In the genomic region with DNA sequence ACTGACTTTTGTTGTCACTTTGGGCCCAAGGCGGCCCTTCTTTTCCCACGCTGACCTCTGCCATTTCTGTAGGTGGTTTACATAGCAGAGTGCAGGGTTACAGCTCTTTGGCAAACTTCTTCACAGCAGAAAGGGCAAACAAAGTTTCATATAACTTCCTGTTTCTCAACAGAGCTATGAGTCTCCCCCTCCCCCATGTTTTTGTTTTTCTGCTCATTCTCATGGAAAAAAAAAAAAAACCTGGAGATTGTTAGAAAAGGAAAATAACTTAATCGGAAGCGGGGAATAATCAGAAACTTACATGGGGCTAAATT, we compare ENCODE assay signal across 1 cellular context.
TF ChIP-seq lines count a peak whose summit lies in the region.

No MANE protein-coding gene starts in this region.

TF ChIP-seq in HepG2, 621 proteins besides CTCF, POLR2A, EP300 and RAD21 (continued from another document and continues in another):
- TF ChIP-seq, protein P1, sequence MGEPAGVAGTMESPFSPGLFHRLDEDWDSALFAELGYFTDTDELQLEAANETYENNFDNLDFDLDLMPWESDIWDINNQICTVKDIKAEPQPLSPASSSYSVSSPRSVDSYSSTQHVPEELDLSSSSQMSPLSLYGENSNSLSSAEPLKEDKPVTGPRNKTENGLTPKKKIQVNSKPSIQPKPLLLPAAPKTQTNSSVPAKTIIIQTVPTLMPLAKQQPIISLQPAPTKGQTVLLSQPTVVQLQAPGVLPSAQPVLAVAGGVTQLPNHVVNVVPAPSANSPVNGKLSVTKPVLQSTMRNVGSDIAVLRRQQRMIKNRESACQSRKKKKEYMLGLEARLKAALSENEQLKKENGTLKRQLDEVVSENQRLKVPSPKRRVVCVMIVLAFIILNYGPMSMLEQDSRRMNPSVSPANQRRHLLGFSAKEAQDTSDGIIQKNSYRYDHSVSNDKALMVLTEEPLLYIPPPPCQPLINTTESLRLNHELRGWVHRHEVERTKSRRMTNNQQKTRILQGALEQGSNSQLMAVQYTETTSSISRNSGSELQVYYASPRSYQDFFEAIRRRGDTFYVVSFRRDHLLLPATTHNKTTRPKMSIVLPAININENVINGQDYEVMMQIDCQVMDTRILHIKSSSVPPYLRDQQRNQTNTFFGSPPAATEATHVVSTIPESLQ (CRISPR knock-in tag; conservative IDR thresholded peaks at IDR 0.05): no peak
- TF ChIP-seq FOXJ3 (CRISPR knock-in tag; IDR thresholded peaks at IDR 0.05; ENCODE audit: borderline replicate concordance): no peak
- TF ChIP-seq, protein P2, sequence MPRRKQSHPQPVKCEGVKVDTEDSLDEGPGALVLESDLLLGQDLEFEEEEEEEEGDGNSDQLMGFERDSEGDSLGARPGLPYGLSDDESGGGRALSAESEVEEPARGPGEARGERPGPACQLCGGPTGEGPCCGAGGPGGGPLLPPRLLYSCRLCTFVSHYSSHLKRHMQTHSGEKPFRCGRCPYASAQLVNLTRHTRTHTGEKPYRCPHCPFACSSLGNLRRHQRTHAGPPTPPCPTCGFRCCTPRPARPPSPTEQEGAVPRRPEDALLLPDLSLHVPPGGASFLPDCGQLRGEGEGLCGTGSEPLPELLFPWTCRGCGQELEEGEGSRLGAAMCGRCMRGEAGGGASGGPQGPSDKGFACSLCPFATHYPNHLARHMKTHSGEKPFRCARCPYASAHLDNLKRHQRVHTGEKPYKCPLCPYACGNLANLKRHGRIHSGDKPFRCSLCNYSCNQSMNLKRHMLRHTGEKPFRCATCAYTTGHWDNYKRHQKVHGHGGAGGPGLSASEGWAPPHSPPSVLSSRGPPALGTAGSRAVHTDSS (CRISPR knock-in tag; conservative IDR thresholded peaks at IDR 0.05): no peak
- no peak for TF ChIP-seq GATA4 (IDR thresholded peaks at IDR 0.05; ENCODE audit: borderline replicate concordance, low read depth)
- TF ChIP-seq, protein P3, sequence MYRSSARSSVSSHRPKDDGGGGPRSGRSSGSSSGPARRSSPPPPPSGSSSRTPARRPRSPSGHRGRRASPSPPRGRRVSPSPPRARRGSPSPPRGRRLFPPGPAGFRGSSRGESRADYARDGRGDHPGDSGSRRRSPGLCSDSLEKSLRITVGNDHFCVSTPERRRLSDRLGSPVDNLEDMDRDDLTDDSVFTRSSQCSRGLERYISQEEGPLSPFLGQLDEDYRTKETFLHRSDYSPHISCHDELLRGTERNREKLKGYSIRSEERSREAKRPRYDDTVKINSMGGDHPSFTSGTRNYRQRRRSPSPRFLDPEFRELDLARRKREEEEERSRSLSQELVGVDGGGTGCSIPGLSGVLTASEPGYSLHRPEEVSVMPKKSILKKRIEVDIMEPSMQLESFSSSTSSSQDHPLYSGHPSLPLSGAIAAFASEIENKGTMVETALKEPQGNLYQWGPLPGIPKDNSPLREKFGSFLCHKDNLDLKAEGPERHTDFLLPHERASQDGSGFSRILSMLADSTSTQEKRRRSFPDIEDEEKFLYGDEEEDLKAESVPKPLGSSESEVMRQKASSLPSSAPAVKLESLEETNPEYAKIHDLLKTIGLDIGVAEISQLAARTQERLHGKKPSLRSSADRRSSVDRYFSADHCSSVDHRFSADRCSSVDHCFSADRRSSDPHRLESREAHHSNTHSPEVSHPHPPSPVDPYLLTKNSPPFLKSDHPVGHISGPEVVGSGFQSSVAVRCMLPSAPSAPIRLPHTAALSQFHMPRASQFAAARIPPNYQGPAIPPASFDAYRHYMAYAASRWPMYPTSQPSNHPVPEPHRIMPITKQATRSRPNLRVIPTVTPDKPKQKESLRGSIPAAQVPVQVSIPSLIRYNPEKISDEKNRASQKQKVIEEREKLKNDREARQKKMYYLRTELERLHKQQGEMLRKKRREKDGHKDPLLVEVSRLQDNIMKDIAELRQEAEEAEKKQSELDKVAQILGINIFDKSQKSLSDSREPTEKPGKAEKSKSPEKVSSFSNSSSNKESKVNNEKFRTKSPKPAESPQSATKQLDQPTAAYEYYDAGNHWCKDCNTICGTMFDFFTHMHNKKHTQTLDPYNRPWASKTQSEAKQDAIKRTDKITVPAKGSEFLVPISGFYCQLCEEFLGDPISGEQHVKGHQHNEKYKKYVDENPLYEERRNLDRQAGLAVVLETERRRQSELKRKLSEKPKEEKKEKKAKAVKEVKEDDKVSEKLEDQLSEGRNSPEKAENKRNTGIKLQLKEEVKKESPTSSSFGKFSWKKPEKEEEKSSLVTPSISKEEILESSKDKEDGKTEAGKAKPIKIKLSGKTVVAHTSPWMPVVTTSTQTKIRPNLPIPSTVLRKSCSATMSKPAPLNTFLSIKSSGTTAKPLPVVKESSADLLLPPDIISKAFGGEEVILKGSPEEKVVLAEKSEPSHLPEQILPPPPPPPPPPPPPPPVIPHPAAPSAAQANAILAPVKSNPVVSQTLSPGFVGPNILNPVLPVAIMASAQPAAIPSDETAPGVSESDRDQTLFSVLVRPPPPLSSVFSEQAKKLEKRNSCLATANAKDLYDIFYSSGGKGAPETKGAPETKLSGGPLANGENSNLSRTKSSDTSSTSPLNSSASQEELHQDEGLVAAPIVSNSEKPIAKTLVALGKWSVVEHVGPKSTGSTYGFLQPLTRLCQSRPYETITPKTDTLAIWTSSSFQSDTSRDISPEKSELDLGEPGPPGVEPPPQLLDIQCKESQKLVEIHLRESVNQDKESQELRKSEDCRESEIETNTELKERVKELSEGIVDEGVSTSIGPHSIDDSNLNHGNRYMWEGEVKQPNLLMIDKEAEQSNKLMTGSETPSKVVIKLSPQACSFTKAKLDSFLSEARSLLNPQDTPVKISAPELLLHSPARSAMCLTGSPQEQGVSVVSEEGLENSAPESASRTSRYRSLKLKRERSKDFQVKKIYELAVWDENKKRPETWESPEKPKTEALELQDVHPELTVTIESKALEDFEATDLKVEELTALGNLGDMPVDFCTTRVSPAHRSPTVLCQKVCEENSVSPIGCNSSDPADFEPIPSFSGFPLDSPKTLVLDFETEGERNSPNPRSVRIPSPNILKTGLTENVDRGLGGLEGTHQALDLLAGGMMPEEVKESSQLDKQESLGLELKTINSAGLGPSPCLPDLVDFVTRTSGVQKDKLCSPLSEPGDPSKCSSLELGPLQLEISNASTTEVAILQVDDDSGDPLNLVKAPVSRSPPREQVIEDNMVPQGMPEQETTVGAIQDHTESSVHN (CRISPR knock-in tag; IDR thresholded peaks at IDR 0.05): no peak
- no peak for TF ChIP-seq ZNF678 (CRISPR knock-in tag; IDR thresholded peaks at IDR 0.05)
- TF ChIP-seq HDAC2 (CRISPR knock-in tag; IDR thresholded peaks at IDR 0.05): no peak
- TF ChIP-seq, protein P4, sequence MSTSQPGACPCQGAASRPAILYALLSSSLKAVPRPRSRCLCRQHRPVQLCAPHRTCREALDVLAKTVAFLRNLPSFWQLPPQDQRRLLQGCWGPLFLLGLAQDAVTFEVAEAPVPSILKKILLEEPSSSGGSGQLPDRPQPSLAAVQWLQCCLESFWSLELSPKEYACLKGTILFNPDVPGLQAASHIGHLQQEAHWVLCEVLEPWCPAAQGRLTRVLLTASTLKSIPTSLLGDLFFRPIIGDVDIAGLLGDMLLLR (CRISPR knock-in tag; IDR thresholded peaks at IDR 0.05): no peak
- TF ChIP-seq ZBTB7B (CRISPR knock-in tag; IDR thresholded peaks at IDR 0.05): no peak
- no peak for TF ChIP-seq ZSCAN20 (CRISPR knock-in tag; IDR thresholded peaks at IDR 0.05; ENCODE audit: borderline replicate concordance)
- 0 out of 4 replicates have a peak, but pooled peaks of 1 of the 2 experiments have one; percentile 18 for TF ChIP-seq NR2F1 (CRISPR knock-in tag; IDR thresholded peaks at IDR 0.05)
- TF ChIP-seq, protein P5, sequence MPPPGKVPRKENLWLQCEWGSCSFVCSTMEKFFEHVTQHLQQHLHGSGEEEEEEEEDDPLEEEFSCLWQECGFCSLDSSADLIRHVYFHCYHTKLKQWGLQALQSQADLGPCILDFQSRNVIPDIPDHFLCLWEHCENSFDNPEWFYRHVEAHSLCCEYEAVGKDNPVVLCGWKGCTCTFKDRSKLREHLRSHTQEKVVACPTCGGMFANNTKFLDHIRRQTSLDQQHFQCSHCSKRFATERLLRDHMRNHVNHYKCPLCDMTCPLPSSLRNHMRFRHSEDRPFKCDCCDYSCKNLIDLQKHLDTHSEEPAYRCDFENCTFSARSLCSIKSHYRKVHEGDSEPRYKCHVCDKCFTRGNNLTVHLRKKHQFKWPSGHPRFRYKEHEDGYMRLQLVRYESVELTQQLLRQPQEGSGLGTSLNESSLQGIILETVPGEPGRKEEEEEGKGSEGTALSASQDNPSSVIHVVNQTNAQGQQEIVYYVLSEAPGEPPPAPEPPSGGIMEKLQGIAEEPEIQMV (CRISPR knock-in tag; IDR thresholded peaks at IDR 0.05; ENCODE audit: low read depth): no peak
- TF ChIP-seq ZNF441 (CRISPR knock-in tag; IDR thresholded peaks at IDR 0.05; ENCODE audit: borderline replicate concordance): no peak
- no peak for TF ChIP-seq HOXA9 (CRISPR knock-in tag; IDR thresholded peaks at IDR 0.05; ENCODE audit: borderline replicate concordance)
- no peak for TF ChIP-seq SRSF4 (IDR thresholded peaks at IDR 0.05; ENCODE audit: low read depth, low read length, poor library complexity, severe bottlenecking)
- no peak for TF ChIP-seq MAZ (IDR thresholded peaks at IDR 0.05; ENCODE audit: borderline replicate concordance, low read depth, low read length)
- no peak for TF ChIP-seq MAZ (CRISPR knock-in tag; IDR thresholded peaks at IDR 0.05; ENCODE audit: low read depth)
- TF ChIP-seq ZNF557 (CRISPR knock-in tag; IDR thresholded peaks at IDR 0.05): no peak
- TF ChIP-seq, protein P6, sequence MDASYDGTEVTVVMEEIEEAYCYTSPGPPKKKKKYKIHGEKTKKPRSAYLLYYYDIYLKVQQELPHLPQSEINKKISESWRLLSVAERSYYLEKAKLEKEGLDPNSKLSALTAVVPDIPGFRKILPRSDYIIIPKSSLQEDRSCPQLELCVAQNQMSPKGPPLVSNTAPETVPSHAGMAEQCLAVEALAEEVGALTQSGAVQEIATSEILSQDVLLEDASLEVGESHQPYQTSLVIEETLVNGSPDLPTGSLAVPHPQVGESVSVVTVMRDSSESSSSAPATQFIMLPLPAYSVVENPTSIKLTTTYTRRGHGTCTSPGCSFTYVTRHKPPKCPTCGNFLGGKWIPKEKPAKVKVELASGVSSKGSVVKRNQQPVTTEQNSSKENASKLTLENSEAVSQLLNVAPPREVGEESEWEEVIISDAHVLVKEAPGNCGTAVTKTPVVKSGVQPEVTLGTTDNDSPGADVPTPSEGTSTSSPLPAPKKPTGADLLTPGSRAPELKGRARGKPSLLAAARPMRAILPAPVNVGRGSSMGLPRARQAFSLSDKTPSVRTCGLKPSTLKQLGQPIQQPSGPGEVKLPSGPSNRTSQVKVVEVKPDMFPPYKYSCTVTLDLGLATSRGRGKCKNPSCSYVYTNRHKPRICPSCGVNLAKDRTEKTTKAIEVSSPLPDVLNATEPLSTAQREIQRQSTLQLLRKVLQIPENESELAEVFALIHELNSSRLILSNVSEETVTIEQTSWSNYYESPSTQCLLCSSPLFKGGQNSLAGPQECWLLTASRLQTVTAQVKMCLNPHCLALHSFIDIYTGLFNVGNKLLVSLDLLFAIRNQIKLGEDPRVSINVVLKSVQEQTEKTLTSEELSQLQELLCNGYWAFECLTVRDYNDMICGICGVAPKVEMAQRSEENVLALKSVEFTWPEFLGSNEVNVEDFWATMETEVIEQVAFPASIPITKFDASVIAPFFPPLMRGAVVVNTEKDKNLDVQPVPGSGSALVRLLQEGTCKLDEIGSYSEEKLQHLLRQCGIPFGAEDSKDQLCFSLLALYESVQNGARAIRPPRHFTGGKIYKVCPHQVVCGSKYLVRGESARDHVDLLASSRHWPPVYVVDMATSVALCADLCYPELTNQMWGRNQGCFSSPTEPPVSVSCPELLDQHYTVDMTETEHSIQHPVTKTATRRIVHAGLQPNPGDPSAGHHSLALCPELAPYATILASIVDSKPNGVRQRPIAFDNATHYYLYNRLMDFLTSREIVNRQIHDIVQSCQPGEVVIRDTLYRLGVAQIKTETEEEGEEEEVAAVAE (CRISPR knock-in tag; IDR thresholded peaks at IDR 0.05; ENCODE audit: borderline replicate concordance): no peak
- TF ChIP-seq ZSCAN21 (CRISPR knock-in tag; IDR thresholded peaks at IDR 0.05; ENCODE audit: borderline replicate concordance): no peak
- no peak for TF ChIP-seq TGIF2 (CRISPR knock-in tag; IDR thresholded peaks at IDR 0.05)
- TF ChIP-seq ZBTB1 (CRISPR knock-in tag; IDR thresholded peaks at IDR 0.05; ENCODE audit: borderline replicate concordance): no peak
- TF ChIP-seq TCF7L2 (IDR thresholded peaks at IDR 0.05; ENCODE audit: low read depth, low read length): no peak
- no peak for TF ChIP-seq KAT8 (CRISPR knock-in tag; IDR thresholded peaks at IDR 0.05)
- TF ChIP-seq ZFY (CRISPR knock-in tag; IDR thresholded peaks at IDR 0.05): no peak
- no peak for TF ChIP-seq ZNF816 (CRISPR knock-in tag; IDR thresholded peaks at IDR 0.05; ENCODE audit: borderline replicate concordance)
- no peak for TF ChIP-seq YEATS4 (CRISPR knock-in tag; IDR thresholded peaks at IDR 0.05; ENCODE audit: borderline replicate concordance)
- peak; percentile 35; the same call in 1 of the 2 replicates for TF ChIP-seq SIX4 (CRISPR knock-in tag; IDR thresholded peaks at IDR 0.05)
- peak; percentile 66 for TF ChIP-seq RARA (CRISPR knock-in tag; IDR thresholded peaks at IDR 0.05)
- TF ChIP-seq ADNP (CRISPR knock-in tag; IDR thresholded peaks at IDR 0.05): no peak
- TF ChIP-seq ZNF720 (CRISPR knock-in tag; IDR thresholded peaks at IDR 0.05): no peak
- no peak for TF ChIP-seq MIER3 (CRISPR knock-in tag; IDR thresholded peaks at IDR 0.05; ENCODE audit: borderline replicate concordance)
- no peak for TF ChIP-seq SMAD9 (CRISPR knock-in tag; IDR thresholded peaks at IDR 0.05)
- no peak for TF ChIP-seq SMC3 (IDR thresholded peaks at IDR 0.05; ENCODE audit: low read length)
- no peak for TF ChIP-seq ZNF713 (CRISPR knock-in tag; IDR thresholded peaks at IDR 0.05)
- no peak for TF ChIP-seq ZSCAN30 (CRISPR knock-in tag; IDR thresholded peaks at IDR 0.05)
- no peak for TF ChIP-seq ZNF616 (CRISPR knock-in tag; IDR thresholded peaks at IDR 0.05; ENCODE audit: low read depth)
- TF ChIP-seq HHEX (CRISPR knock-in tag; IDR thresholded peaks at IDR 0.05): 0 out of 2 replicates have a peak, but pooled peaks have one; percentile 9
- TF ChIP-seq HNRNPLL (IDR thresholded peaks at IDR 0.05; ENCODE audit: low read depth, low read length, poor library complexity, severe bottlenecking): no peak
- no peak for TF ChIP-seq CHCHD3 (CRISPR knock-in tag; IDR thresholded peaks at IDR 0.05)
- TF ChIP-seq TOE1 (CRISPR knock-in tag; IDR thresholded peaks at IDR 0.05): no peak
- TF ChIP-seq ZNF317 (CRISPR knock-in tag; IDR thresholded peaks at IDR 0.05): no peak
- no peak for TF ChIP-seq PHF20 (CRISPR knock-in tag; IDR thresholded peaks at IDR 0.05)
- TF ChIP-seq SNRNP70 (IDR thresholded peaks at IDR 0.05; ENCODE audit: low read depth, low read length): no peak
